Comparison of ENCODE assay signal across 16 cellular contexts in genomic region chr10:104318096-104318725, GRCh38. TPM values are rescaled to one million over a fixed set of nuclear protein-coding genes. Genes with fewer than 3 reads are reported as not detected.
DNase-seq lines count a peak whose midpoint lies in the region; ATAC-seq and TF ChIP-seq lines count a peak whose summit lies in the region.
"Had no signal": no experiment of that assay in that cellular context is flagged by ENCODE, and none has a peak within 500 bp of the region (broad histone marks: within the 10 kb centered on the region; RNA-seq: fewer than 3 reads in every experiment).

No MANE protein-coding gene starts in this region.

- intact Hi-C loops in heart left ventricle (cut with DNase I) (no loop called here), left ventricle myocardium superior (cut with micrococcal nuclease) (no loop called here), vagina (cut with DNase I) (no loop called here)

- H3K4me1 ChIP-seq in heart left ventricle (peaks cover 43 to 94% (median 77%) of the 10 kb centered on the region in 12 donors), neutrophil (ENCODE audit: control insufficient read depth in 1 of 2, insufficient read depth in 1 of 2, low read depth in 1 of 2, low read length in 1 of 2) (peaks cover 67 to 86% of the 10 kb centered on the region in 2 experiments), vagina (peaks cover 74% of the 10 kb centered on the region)

- ATAC-seq in heart left ventricle (peak in 1 of 4 donors; percentile 13), left ventricle myocardium superior (no peak)

- H3K27ac ChIP-seq in heart left ventricle (peak overlapping the region; percentile 22 to 100 (median 98)), epithelial cell of prostate (peak overlapping the region; percentile 100), neutrophil (peak overlapping the region; percentile 99), vagina (peak overlapping the region; percentile 96)
- H3K27ac ChIP-seq: cardiac muscle cell, HL-60 had no signal

- DNase-seq in heart left ventricle = no peak
- DNase-seq in left ventricle myocardium superior = no peak
- DNase-seq in epithelial cell of prostate (ENCODE audit: low read depth, low spot score) = no peak
- DNase-seq in vagina (ENCODE audit: extremely low spot score in 2 of 2) = no peak
- no peak for DNase-seq in SHP77 treated with DMSO at 0.1 percent for 48 hours (lab: John Stamatoyannopoulos, UW)
- DNase-seq in NCI-H82 treated with DMSO at 0.1 percent for 48 hours (lab: John Stamatoyannopoulos, UW; ENCODE audit: unreplicated experiment) = no peak
- DNase-seq in GM10266 (ENCODE audit: extremely low spot score) = no peak
- DNase-seq: activated CD4-positive, alpha-beta memory T cell treated with anti-CD3 and anti-CD28 coated beads for 36 hours; activated gamma-delta T cell treated with Interleukin-2 at 50 U/mL for 16 hours; DMS53; T-helper 9 cell; testis had no signal

- WGBS in heart left ventricle, 4 donors = 69 to 82% (median 74%) methylated on average over 6 to 8 of the region's 8 CpGs

- H3K9me3 ChIP-seq in heart left ventricle (no peaks in the 10 kb centered on the region), neutrophil (no peaks in the 10 kb centered on the region), vagina (no peaks in the 10 kb centered on the region)
- H3K9me3 ChIP-seq: MG63, testis had no signal

- no peak for TF ChIP-seq POLR2A in heart left ventricle (IDR thresholded peaks at IDR 0.05)
- TF ChIP-seq POLR2A in vagina (IDR thresholded peaks at IDR 0.05) = no peak

- H3K4me3 ChIP-seq in heart left ventricle (no peak overlapping the region), neutrophil (ENCODE audit: low read depth in 1 of 2, low read length in 1 of 2) (peak overlapping the region in 1 of 2 experiments; percentile 67), vagina (no peak overlapping the region)
- H3K4me3 ChIP-seq: cardiac muscle cell, MG63, testis had no signal

- TF ChIP-seq CTCF in heart left ventricle (IDR thresholded peaks at IDR 0.05) = no peak
- no peak for TF ChIP-seq CTCF in neutrophil (IDR thresholded peaks at IDR 0.05)
- no peak for TF ChIP-seq CTCF in vagina (IDR thresholded peaks at IDR 0.05)
- TF ChIP-seq CTCF in GM10266 (IDR thresholded peaks at IDR 0.05; ENCODE audit: control insufficient read depth, insufficient read depth, low read depth, missing control alignments) = no peak

- H3K36me3 ChIP-seq in heart left ventricle = peaks cover 7 to 46% (median 26%) of the 10 kb centered on the region in 9 donors
- peaks cover 62% of the 10 kb centered on the region for H3K36me3 ChIP-seq in neutrophil
- peaks cover 0 to 21% of the 10 kb centered on the region in 2 donors for H3K36me3 ChIP-seq in vagina

- no peaks in the 10 kb centered on the region for H3K27me3 ChIP-seq in heart left ventricle
- no peaks in the 10 kb centered on the region for H3K27me3 ChIP-seq in neutrophil
- no peaks in the 10 kb centered on the region for H3K27me3 ChIP-seq in vagina
- H3K27me3 ChIP-seq: cardiac muscle cell, MG63, testis had no signal

RNA-seq across cellular contexts. Expression of gene ITPRIP, which starts 20.1 kb away (rescaled TPM):
- total RNA-seq in heart left ventricle (10 to 100 TPM; 18.4 to 90.2 (median 27.7) TPM), left ventricle myocardium superior (27.6 TPM), vagina (85.7 TPM)
- 10 to 100 TPM; 19.3 to 70.0 TPM for polyA plus RNA-seq in heart left ventricle

RNA-seq across cellular contexts. Expression of gene CFAP58, which starts 35.4 kb away (rescaled TPM):
- total RNA-seq in heart left ventricle (1 to 10 TPM; 1.2 to 4.9 (median 3.2) TPM), left ventricle myocardium superior (1.2 TPM), vagina (0.49 TPM)
- 1 to 10 TPM in 1 of 2 donors, under 1 TPM in 1; 0.62 to 2.2 TPM for polyA plus RNA-seq in heart left ventricle

RNA-seq across cellular contexts. Expression of gene GSTO2, which starts 49.2 kb away (rescaled TPM):
- total RNA-seq in heart left ventricle (1 to 10 TPM in 2 of 9 donors, under 1 TPM in 7; 0.59 to 1.9 (median 0.94) TPM), left ventricle myocardium superior (1.1 TPM), vagina (13.8 TPM)
- polyA plus RNA-seq in heart left ventricle = under 1 TPM; 0.46 to 0.61 TPM
